Comparison of ENCODE assay signal across 8 cellular contexts in genomic region chr11:58958500-58958899, GRCh38. TPM values are rescaled to one million over a fixed set of nuclear protein-coding genes. Genes with fewer than 3 reads are reported as not detected.
DNase-seq lines count a peak whose midpoint lies in the region; ATAC-seq and TF ChIP-seq lines count a peak whose summit lies in the region.

No MANE protein-coding gene starts in this region.

- H3K4me1 ChIP-seq in heart left ventricle (no peaks in the 10 kb centered on the region), thoracic aorta (ENCODE audit: control insufficient read depth in 1 of 2, low read depth in 2 of 2) (no peaks in the 10 kb centered on the region), gastroesophageal sphincter (no peaks in the 10 kb centered on the region)

- H3K36me3 ChIP-seq in heart left ventricle (no peaks in the 10 kb centered on the region), thoracic aorta (no peaks in the 10 kb centered on the region), gastroesophageal sphincter (no peaks in the 10 kb centered on the region)

- no peak overlapping the region for H3K4me3 ChIP-seq in heart left ventricle
- no peak overlapping the region for H3K4me3 ChIP-seq in thoracic aorta
- H3K4me3 ChIP-seq in gastroesophageal sphincter: no peak overlapping the region

- H3K9me3 Mint-ChIP-seq in activated CD8-positive, alpha-beta T cell treated with anti-CD3 and anti-CD28 coated beads, Interleukin-2, amount 10 ng/mL, durations not matched to agents 7 days and 5 days (ENCODE audit: insufficient read depth): no peaks in the 10 kb centered on the region

- 60 to 71% (median 65%) methylated on average over 2 of the region's 2 CpGs for WGBS in heart left ventricle, 4 donors
- 59 to 65% methylated on average over 2 of the region's 2 CpGs for WGBS in gastroesophageal sphincter (ENCODE audit: low coverage in 1 of 2), 2 donors

- TF ChIP-seq POLR2A in heart left ventricle (IDR thresholded peaks at IDR 0.05): no peak
- TF ChIP-seq POLR2A in gastroesophageal sphincter (IDR thresholded peaks at IDR 0.05): no peak

- H3K27ac Mint-ChIP-seq in activated CD8-positive, alpha-beta T cell treated with anti-CD3 and anti-CD28 coated beads, Interleukin-2, amount 10 ng/mL, durations not matched to agents 7 days and 5 days: no peak overlapping the region

- H3K27ac ChIP-seq in heart left ventricle (no peak overlapping the region), thoracic aorta (no peak overlapping the region), gastroesophageal sphincter (no peak overlapping the region)

- H3K4me1 Mint-ChIP-seq in activated CD8-positive, alpha-beta T cell treated with anti-CD3 and anti-CD28 coated beads, Interleukin-2, amount 10 ng/mL, durations not matched to agents 7 days and 5 days (ENCODE audit: low read depth): no peaks in the 10 kb centered on the region

- H3K4me3 Mint-ChIP-seq in activated CD8-positive, alpha-beta T cell treated with anti-CD3 and anti-CD28 coated beads, Interleukin-2, amount 10 ng/mL, durations not matched to agents 7 days and 5 days: no peak overlapping the region

- H3K9me3 ChIP-seq in heart left ventricle (no peaks in the 10 kb centered on the region), thoracic aorta (no peaks in the 10 kb centered on the region), gastroesophageal sphincter (no peaks in the 10 kb centered on the region)

- peaks cover 0 to 22% (median 2%) of the 10 kb centered on the region in 9 donors for H3K27me3 ChIP-seq in heart left ventricle
- H3K27me3 ChIP-seq in thoracic aorta (replicated peaks; ENCODE audit: insufficient read depth): no peaks in the 10 kb centered on the region
- H3K27me3 ChIP-seq in gastroesophageal sphincter: peaks cover 10% of the 10 kb centered on the region

- H3K27me3 Mint-ChIP-seq in activated CD8-positive, alpha-beta T cell treated with anti-CD3 and anti-CD28 coated beads, Interleukin-2, amount 10 ng/mL, durations not matched to agents 7 days and 5 days (ENCODE audit: low read depth): peaks cover 7% of the 10 kb centered on the region

- ATAC-seq in heart left ventricle (no peak), Right ventricle myocardium inferior (no peak), HG03432 (IDR thresholded peaks at IDR 0.05; ENCODE audit: unreplicated experiment) (peak; percentile 55), left colon (peak; percentile 57), thoracic aorta (ENCODE audit: insufficient number of reproducible peaks, low FRiP score, low read depth) (no peak), GM18517 (IDR thresholded peaks at IDR 0.05; ENCODE audit: unreplicated experiment) (no peak), gastroesophageal sphincter (no peak)
- ATAC-seq in activated CD8-positive, alpha-beta T cell treated with anti-CD3 and anti-CD28 coated beads, Interleukin-2, amount 10 ng/mL, durations not matched to agents 7 days and 5 days: peak; percentile 36

- TF ChIP-seq CTCF in heart left ventricle (IDR thresholded peaks at IDR 0.05) (peak in 9 of 12 donors; percentile 12 to 54 (median 33)), thoracic aorta (IDR thresholded peaks at IDR 0.05) (peak; percentile 26), gastroesophageal sphincter (IDR thresholded peaks at IDR 0.05) (peak in 2 of 4 experiments; percentile 10 to 17)

- no peaks in the 10 kb centered on the region for H3K36me3 Mint-ChIP-seq in activated CD8-positive, alpha-beta T cell treated with anti-CD3 and anti-CD28 coated beads, Interleukin-2, amount 10 ng/mL, durations not matched to agents 7 days and 5 days (ENCODE audit: low read depth)

- no peak for TF ChIP-seq EP300 in gastroesophageal sphincter (IDR thresholded peaks at IDR 0.05)

- CTCF ChIA-PET in activated CD8-positive, alpha-beta T cell treated with anti-CD3 and anti-CD28 coated beads, Interleukin-2, amount 10 ng/mL, durations not matched to agents 7 days and 5 days (lab: Charles Lee): interaction anchor here (0.8 to 1.4 kb wide), 4 partner anchors 29 to 182 kb away, joined by 3 to 5 read pairs (median 4); no protein-coding TSS in a partner anchor

- POLR2A ChIA-PET in activated CD8-positive, alpha-beta T cell treated with anti-CD3 and anti-CD28 coated beads, Interleukin-2, amount 10 ng/mL, durations not matched to agents 7 days and 5 days (lab: Charles Lee): no interaction called here

- DNase-seq in heart left ventricle: peak in 2 of 5 donors; percentile 22 to 29
- no peak for DNase-seq in Right ventricle myocardium inferior (ENCODE audit: missing footprints)
- peak; percentile 51 for DNase-seq in activated CD8-positive, alpha-beta T cell treated with anti-CD3 and anti-CD28 coated beads, Interleukin-2, amount 10 ng/mL, durations not matched to agents 7 days and 5 days
- peak in 1 of 2 donors; percentile 70 for DNase-seq in left colon
- DNase-seq in thoracic aorta (ENCODE audit: low spot score): no peak

- intact Hi-C loops in heart left ventricle (cut with DNase I): no loop called here
- intact Hi-C loops in Right ventricle myocardium inferior (cut with DNase I): no loop called here
- intact Hi-C loops in left colon (cut with DNase I, micrococcal nuclease): no loop called here

RNA-seq across cellular contexts. Expression of gene GLYATL1, which starts 19.2 kb away (rescaled TPM):
- 1 to 10 TPM in 1 of 9 donors, not detected in 8; 1.6 TPM for total RNA-seq in heart left ventricle
- not detected for polyA plus RNA-seq in heart left ventricle
- total RNA-seq in Right ventricle myocardium inferior: not detected
- total RNA-seq in activated CD8-positive, alpha-beta T cell treated with anti-CD3 and anti-CD28 coated beads, Interleukin-2, amount 10 ng/mL, durations not matched to agents 7 days and 5 days: not detected
- total RNA-seq in left colon: under 1 TPM; 0.25 to 0.34 TPM
- not detected for total RNA-seq in thoracic aorta
- 1 to 10 TPM in 1 of 4 donors, not detected in 3; 3.9 TPM for total RNA-seq in gastroesophageal sphincter

Comparison
In these comparisons a context has a peak if more than half of its experiments do, and no peak if none do; other contexts are left out.
1. ATAC-seq: peak in HG03432 (single experiment), activated CD8-positive, alpha-beta T cell treated with anti-CD3 and anti-CD28 coated beads, Interleukin-2, amount 10 ng/mL, durations not matched to agents 7 days and 5 days (single experiment) and left colon (single experiment); none in heart left ventricle (0 of 4), Right ventricle myocardium inferior (single experiment), thoracic aorta (single experiment), GM18517 (single experiment) and gastroesophageal sphincter (single experiment).